1 cellular context compared by ENCODE assay signal in genomic region chr7:30313793-30314192, GRCh38.
TF ChIP-seq lines count a peak whose summit lies in the region.

No MANE protein-coding gene starts in this region.

TF ChIP-seq in GM23338, 12 proteins besides CTCF, POLR2A, EP300 and RAD21 (continued from another document):
- TF ChIP-seq ZNF462 (CRISPR knock-in tag; IDR thresholded peaks at IDR 0.05), result no peak
- no peak for TF ChIP-seq ZNF114 (CRISPR knock-in tag; IDR thresholded peaks at IDR 0.05)
- TF ChIP-seq JUNB (IDR thresholded peaks at IDR 0.05; ENCODE audit: unreplicated experiment), result no peak
- TF ChIP-seq REST (IDR thresholded peaks at IDR 0.05; ENCODE audit: unreplicated experiment), result no peak
